1 cellular context compared by ENCODE assay signal in genomic region chr21:37717534-37717933, GRCh38.
TF ChIP-seq lines count a peak whose summit lies in the region.

No MANE protein-coding gene starts in this region.

TF ChIP-seq in WTC11, 78 proteins besides CTCF, POLR2A, EP300 and RAD21 (continued from another document):
- TF ChIP-seq ERG (CRISPR knock-in tag; IDR thresholded peaks at IDR 0.05) (no peak), PRDM15 (CRISPR knock-in tag; IDR thresholded peaks at IDR 0.05) (no peak), STAT6 (CRISPR knock-in tag; conservative IDR thresholded peaks at IDR 0.05; ENCODE audit: low read depth) (no peak), GABPB1 (CRISPR knock-in tag; IDR thresholded peaks at IDR 0.05) (no peak)
